In genomic region chr15:51736646-51737537, GRCh38 we compare ENCODE assay signal across 8 cellular contexts. TPM values are rescaled to one million over a fixed set of nuclear protein-coding genes. Genes with fewer than 3 reads are reported as not detected.
DNase-seq lines count a peak whose midpoint lies in the region; ATAC-seq and TF ChIP-seq lines count a peak whose summit lies in the region.

No MANE protein-coding gene starts in this region.

- H3K4me1 Mint-ChIP-seq in activated T-cell treated with anti-CD3 and anti-CD28 coated beads, Interleukin-2, amount 50 U/mL, for 4 hours (ENCODE audit: low read depth): peaks cover 67% of the 10 kb centered on the region
- H3K4me1 Mint-ChIP-seq in nephron progenitor cell: peaks cover 8% of the 10 kb centered on the region

- in situ Hi-C loops in transverse colon (cut with MboI; ENCODE audit: low pct_ligation_motif_present in 1 of 4, low pct_unique_long_range_greater_than_20kb in 1 of 4, low sequenced_read_pairs in 3 of 4): no loop called here

- peak overlapping the region; percentile 82 to 95 (median 90) for H3K4me3 ChIP-seq in esophagus muscularis mucosa
- peak overlapping the region; percentile 58 to 90 (median 64) for H3K4me3 ChIP-seq in transverse colon

- TF ChIP-seq EP300 in esophagus muscularis mucosa (IDR thresholded peaks at IDR 0.05) (no peak), transverse colon (IDR thresholded peaks at IDR 0.05; ENCODE audit: low read depth) (no peak)

- no peak for TF ChIP-seq CTCF in esophagus muscularis mucosa (IDR thresholded peaks at IDR 0.05)
- TF ChIP-seq CTCF in nephron progenitor cell (IDR thresholded peaks at IDR 0.05): no peak
- no peak for TF ChIP-seq CTCF in transverse colon (IDR thresholded peaks at IDR 0.05)

- intact Hi-C loops in esophagus muscularis mucosa (cut with DNase I): no loop called here
- intact Hi-C loops in transverse colon (cut with DNase I; ENCODE audit: low total_unique reads): no loop called here

- H3K9me3 Mint-ChIP-seq in activated T-cell treated with anti-CD3 and anti-CD28 coated beads, Interleukin-2, amount 50 U/mL, for 4 hours: no peaks in the 10 kb centered on the region
- H3K9me3 Mint-ChIP-seq in nephron progenitor cell: no peaks in the 10 kb centered on the region

- peak overlapping the region; percentile 85 for H3K4me3 Mint-ChIP-seq in activated T-cell treated with anti-CD3 and anti-CD28 coated beads, Interleukin-2, amount 50 U/mL, for 4 hours
- H3K4me3 Mint-ChIP-seq in nephron progenitor cell: peak overlapping the region; percentile 75

- H3K9me3 ChIP-seq in esophagus muscularis mucosa (no peaks in the 10 kb centered on the region), transverse colon (no peaks in the 10 kb centered on the region)

- 15% methylated on average over 4 of the region's 74 CpGs for WGBS in esophagus muscularis mucosa
- WGBS in transverse colon (ENCODE audit: low coverage in 1 of 2), 2 donors: 0 to 2% methylated on average over 3 to 54 of the region's 74 CpGs

- H3K27ac ChIP-seq in esophagus muscularis mucosa (replicated peaks in 1 of 4) (peak overlapping the region; percentile 87 to 94 (median 90)), transverse colon (peak overlapping the region; percentile 87 to 96 (median 91))

- ATAC-seq in HG02884 (IDR thresholded peaks at IDR 0.05; ENCODE audit: unreplicated experiment): peak; percentile 26
- ATAC-seq in activated T-cell treated with anti-CD3 and anti-CD28 coated beads, Interleukin-2, amount 50 U/mL, for 4 hours: peak; percentile 56 to 62

- no peak for TF ChIP-seq POLR2A in esophagus muscularis mucosa (IDR thresholded peaks at IDR 0.05; ENCODE audit: low read depth)
- TF ChIP-seq POLR2A in transverse colon (IDR thresholded peaks at IDR 0.05): no peak

- H3K27me3 ChIP-seq in esophagus muscularis mucosa (no peaks in the 10 kb centered on the region), transverse colon (no peaks in the 10 kb centered on the region)

- peaks cover 9% of the 10 kb centered on the region for H3K36me3 Mint-ChIP-seq in activated T-cell treated with anti-CD3 and anti-CD28 coated beads, Interleukin-2, amount 50 U/mL, for 4 hours (ENCODE audit: insufficient read depth)
- H3K36me3 Mint-ChIP-seq in nephron progenitor cell (ENCODE audit: low read depth): no peaks in the 10 kb centered on the region

- no peaks in the 10 kb centered on the region for H3K27me3 Mint-ChIP-seq in activated T-cell treated with anti-CD3 and anti-CD28 coated beads, Interleukin-2, amount 50 U/mL, for 4 hours (ENCODE audit: low read depth)
- H3K27me3 Mint-ChIP-seq in nephron progenitor cell (ENCODE audit: low read depth, poor library complexity): peaks cover 65% of the 10 kb centered on the region

- H3K27ac Mint-ChIP-seq in nephron progenitor cell: no peak overlapping the region

- peak; percentile 44 for DNase-seq in SIG-M5 treated with dmso at 0.1 percent for 504 hours (lab: John Stamatoyannopoulos, UW; ENCODE audit: unreplicated experiment)
- DNase-seq in SIG-M5 (lab: John Stamatoyannopoulos, UW): no peak
- peak; percentile 88 for DNase-seq in NCI-H69 (lab: John Stamatoyannopoulos, UW)
- peak; percentile 44 for DNase-seq in activated T-cell treated with anti-CD3 and anti-CD28 coated beads, Interleukin-2, amount 50 U/mL, for 4 hours
- DNase-seq in esophagus muscularis mucosa (ENCODE audit: extremely low spot score): peak; percentile 91
- no peak for DNase-seq in nephron progenitor cell
- DNase-seq in transverse colon: peak; percentile 67

- H3K4me1 ChIP-seq in esophagus muscularis mucosa (peaks cover 18 to 42% (median 37%) of the 10 kb centered on the region in 4 donors), transverse colon (peaks cover 6 to 42% (median 23%) of the 10 kb centered on the region in 4 donors)

- H3K36me3 ChIP-seq in esophagus muscularis mucosa: no peaks in the 10 kb centered on the region
- no peaks in the 10 kb centered on the region for H3K36me3 ChIP-seq in transverse colon

RNA-seq across cellular contexts. Expression of gene LYSMD2, which starts 0.6 kb away (rescaled TPM):
- total RNA-seq in activated T-cell treated with anti-CD3 and anti-CD28 coated beads, Interleukin-2, amount 50 U/mL, for 4 hours: 10 to 100 TPM; 16.3 to 23.5 (median 22.4) TPM
- total RNA-seq in esophagus muscularis mucosa: 10 to 100 TPM in 3 of 4 donors, 1 to 10 TPM in 1; 10.0 to 14.1 (median 12.9) TPM
- 1 to 10 TPM; 2.2 to 9.2 (median 4.4) TPM for total RNA-seq in transverse colon

RNA-seq across cellular contexts. Expression of gene TMOD2, which starts 14.5 kb away (rescaled TPM):
- total RNA-seq in activated T-cell treated with anti-CD3 and anti-CD28 coated beads, Interleukin-2, amount 50 U/mL, for 4 hours: 1 to 10 TPM; 3.7 to 3.9 (median 3.8) TPM
- 10 to 100 TPM; 14.6 to 24.9 (median 19.5) TPM for total RNA-seq in esophagus muscularis mucosa
- total RNA-seq in transverse colon: 1 to 10 TPM; 1.8 to 6.8 (median 5.3) TPM

RNA-seq across cellular contexts. Expression of gene SCG3, which starts 55.6 kb away (rescaled TPM):
- total RNA-seq in activated T-cell treated with anti-CD3 and anti-CD28 coated beads, Interleukin-2, amount 50 U/mL, for 4 hours: not detected
- total RNA-seq in esophagus muscularis mucosa: 1 to 10 TPM in 1 of 4 donors, under 1 TPM in 3; 0.23 to 1.2 (median 0.43) TPM
- total RNA-seq in transverse colon: 1 to 10 TPM in 1 of 4 donors, under 1 TPM in 2, not detected in 1; 0.55 to 3.6 (median 0.95) TPM

Comparison
In these comparisons a context has a peak if more than half of its experiments do, and no peak if none do; other contexts are left out.
1. DNase-seq: peak in SIG-M5 treated with dmso at 0.1 percent for 504 hours (single experiment), NCI-H69 (single experiment), activated T-cell treated with anti-CD3 and anti-CD28 coated beads, Interleukin-2, amount 50 U/mL, for 4 hours (single experiment), esophagus muscularis mucosa (single experiment) and transverse colon (single experiment); none in SIG-M5 (single experiment) and nephron progenitor cell (single experiment).